Comparison of ENCODE assay signal across 1 cellular context in genomic region chr1:32743380-32744062, GRCh38.
TF ChIP-seq lines count a peak whose summit lies in the region.

No MANE protein-coding gene starts in this region.

TF ChIP-seq in K562, 482 proteins besides CTCF, POLR2A, EP300 and RAD21 (continued from another document):
- TF ChIP-seq NEUROD1 (IDR thresholded peaks at IDR 0.05; ENCODE audit: borderline replicate concordance, low read depth, low read length, partially characterized antibody) = no peak
